ENCODE assay signal across 9 cellular contexts in the genomic region with DNA sequence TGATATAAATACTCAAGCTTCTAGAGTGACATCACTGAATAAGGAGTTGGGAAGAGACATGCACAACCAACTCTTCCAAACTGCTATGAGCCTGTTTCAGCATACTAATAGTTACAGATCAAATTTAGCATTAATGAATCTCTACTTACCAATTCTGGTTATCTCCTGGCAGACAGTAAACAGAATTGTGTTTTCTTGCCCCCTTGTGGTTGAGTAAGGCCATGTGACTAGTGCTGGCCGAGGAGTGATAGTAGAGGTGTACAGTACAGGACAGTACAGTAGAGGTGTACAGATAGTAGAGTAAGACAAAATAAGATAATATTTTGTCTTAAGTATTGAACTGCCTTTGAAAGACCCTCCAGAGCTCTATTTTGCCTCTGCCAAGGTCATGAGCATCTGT.
A peak's percentile ranks its signal among the peaks of the same experiment; 100 is the strongest.
DNase-seq lines count a peak whose midpoint lies in the region; ATAC-seq and TF ChIP-seq lines count a peak whose summit lies in the region.
"Had no signal": no experiment of that assay in that cellular context is flagged by ENCODE, and none has a peak within 500 bp of the region (broad histone marks: within the 10 kb centered on the region; RNA-seq: fewer than 3 reads in every experiment).

No MANE protein-coding gene starts in this region.

- H3K27ac Mint-ChIP-seq in mesothelial cell of epicardium, result no peak overlapping the region
- H3K27ac Mint-ChIP-seq in endothelial cell (ENCODE audit: unreplicated experiment), result no peak overlapping the region

- no peaks in the 10 kb centered on the region for H3K27me3 Mint-ChIP-seq in mesothelial cell of epicardium (ENCODE audit: low read depth)
- no peaks in the 10 kb centered on the region for H3K27me3 Mint-ChIP-seq in endothelial cell (ENCODE audit: unreplicated experiment)

- H3K4me3 ChIP-seq in astrocyte of the spinal cord (ENCODE audit: low read depth, low read length), result no peak overlapping the region
- H3K4me3 ChIP-seq: mucosa of descending colon had no signal

- in situ Hi-C loops in KBM-7 (cut with MboI; ENCODE audit: low pct_unique_long_range_greater_than_20kb, low sequenced_read_pairs) (no loop called here), astrocyte of the spinal cord (cut with HindIII; ENCODE audit: low sequenced_read_pairs) (no loop called here), GM13976 (cut with MboI; ENCODE audit: low sequenced_read_pairs, unreplicated experiment) (no loop called here)

- H3K4me1 Mint-ChIP-seq in mesothelial cell of epicardium (no peaks in the 10 kb centered on the region), endothelial cell (ENCODE audit: unreplicated experiment) (no peaks in the 10 kb centered on the region)

- H3K9me3 Mint-ChIP-seq in mesothelial cell of epicardium, result no peaks in the 10 kb centered on the region
- H3K9me3 Mint-ChIP-seq in endothelial cell (ENCODE audit: unreplicated experiment), result no peaks in the 10 kb centered on the region

- TF ChIP-seq CTCF in GM12873 (IDR thresholded peaks at IDR 0.05; ENCODE audit: insufficient read depth, low read depth, low read length, missing control alignments) (peak; percentile 26), astrocyte of the spinal cord (IDR thresholded peaks at IDR 0.05; ENCODE audit: low read depth, low read length) (peak; percentile 34), mesothelial cell of epicardium (IDR thresholded peaks at IDR 0.05; ENCODE audit: unreplicated experiment) (peak; percentile 32), endothelial cell (IDR thresholded peaks at IDR 0.05; ENCODE audit: unreplicated experiment) (no peak), GM13976 (IDR thresholded peaks at IDR 0.05; ENCODE audit: borderline replicate concordance, control extremely low read depth, extremely low read depth, insufficient read depth, missing control alignments) (no peak)

- DNase-seq in KBM-7 (peak; percentile 7), astrocyte of the spinal cord (ENCODE audit: low read depth, low spot score) (peak; percentile 18), mesothelial cell of epicardium (ENCODE audit: low spot score in 2 of 2, unreplicated experiment in 2 of 2) (no peak), endothelial cell (ENCODE audit: low spot score) (no peak), hypothalamus (lab: John Stamatoyannopoulos, UW) (no peak), GM13976 (ENCODE audit: low spot score) (no peak)

- no peaks in the 10 kb centered on the region for H3K36me3 Mint-ChIP-seq in mesothelial cell of epicardium
- no peaks in the 10 kb centered on the region for H3K36me3 Mint-ChIP-seq in endothelial cell (ENCODE audit: low read depth, unreplicated experiment)

- no peak for ATAC-seq in GM21717 (IDR thresholded peaks at IDR 0.05; ENCODE audit: unreplicated experiment)
- ATAC-seq: mucosa of descending colon had no signal

- H3K4me3 Mint-ChIP-seq in mesothelial cell of epicardium, result no peak overlapping the region
- no peak overlapping the region for H3K4me3 Mint-ChIP-seq in endothelial cell (ENCODE audit: unreplicated experiment)

Comparison
In these comparisons a context has a peak if more than half of its experiments do, and no peak if none do; other contexts are left out.
1. CTCF ChIP-seq: peak in GM12873 (single experiment), astrocyte of the spinal cord (single experiment) and mesothelial cell of epicardium (single experiment); none in endothelial cell (single experiment) and GM13976 (single experiment).
2. DNase-seq: peak in KBM-7 (single experiment) and astrocyte of the spinal cord (single experiment); none in mesothelial cell of epicardium (0 of 2), endothelial cell (single experiment), hypothalamus (0 of 51) and GM13976 (single experiment).